In the genomic region with DNA sequence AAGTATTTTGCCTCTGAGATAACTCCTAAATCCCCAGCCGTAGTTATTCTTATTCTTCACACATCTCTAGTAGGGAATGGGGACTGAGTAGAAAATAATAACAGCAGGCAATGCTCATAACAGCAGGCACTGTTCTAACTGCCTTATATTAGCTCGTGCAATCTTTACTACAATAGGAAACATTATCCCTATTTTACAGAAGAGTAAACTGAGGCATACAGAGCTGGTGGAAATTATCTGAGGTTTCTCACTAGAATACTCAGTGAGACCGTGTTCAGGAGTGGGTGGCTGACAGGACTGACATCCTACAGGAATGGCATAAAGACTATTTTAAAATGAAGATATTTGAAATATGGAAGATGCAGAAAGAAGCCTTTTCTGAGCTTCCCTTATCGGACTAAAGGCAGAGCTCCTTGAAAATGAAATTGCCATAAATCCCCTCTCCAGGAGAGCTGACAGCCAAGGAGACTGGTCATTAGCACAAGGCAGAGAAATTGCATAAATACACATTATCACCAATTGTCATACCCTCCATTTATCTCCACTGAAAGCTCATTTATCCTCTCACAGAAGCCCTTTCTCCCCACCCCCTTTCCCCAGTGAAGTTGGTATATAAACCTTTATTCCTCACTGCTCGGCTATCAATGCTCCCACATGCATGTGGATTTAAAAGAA, we compare ENCODE assay signal across 1 cellular context.
TF ChIP-seq lines count a peak whose summit lies in the region.

No MANE protein-coding gene starts in this region.

TF ChIP-seq in GM23338, 12 proteins besides CTCF, POLR2A, EP300 and RAD21 (continued from another document):
- TF ChIP-seq ZNF462 (CRISPR knock-in tag; IDR thresholded peaks at IDR 0.05), result no peak
